1 cellular context compared by ENCODE assay signal in the genomic region with DNA sequence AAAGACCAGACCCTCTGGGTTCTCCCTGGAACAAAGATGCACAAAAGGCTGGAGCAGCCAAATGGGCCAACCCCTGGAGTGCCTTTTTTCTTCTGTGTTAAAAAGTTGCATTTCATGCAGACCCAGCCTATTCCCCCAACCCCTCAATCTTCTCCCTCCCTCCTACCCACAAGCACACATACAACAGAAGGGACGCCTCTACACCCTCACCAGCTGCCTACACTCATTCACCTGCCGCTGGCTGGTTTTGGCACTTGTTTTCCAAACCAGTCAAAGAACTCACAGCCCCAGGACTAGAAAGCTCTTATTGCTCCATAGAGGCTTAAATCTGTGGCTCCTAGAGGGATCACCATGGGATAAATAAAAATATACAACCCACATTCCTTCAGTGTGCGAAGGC.
TF ChIP-seq lines count a peak whose summit lies in the region.

No MANE protein-coding gene starts in this region.

TF ChIP-seq in IMR-90, 13 proteins besides CTCF, POLR2A, EP300 and RAD21:
- TF ChIP-seq FOS (IDR thresholded peaks at IDR 0.05; ENCODE audit: low read depth, low read length) (no peak), RCOR1 (IDR thresholded peaks at IDR 0.05; ENCODE audit: insufficient replicate concordance, low read length) (no peak)
